ENCODE assay signal across 8 cellular contexts in the genomic region with DNA sequence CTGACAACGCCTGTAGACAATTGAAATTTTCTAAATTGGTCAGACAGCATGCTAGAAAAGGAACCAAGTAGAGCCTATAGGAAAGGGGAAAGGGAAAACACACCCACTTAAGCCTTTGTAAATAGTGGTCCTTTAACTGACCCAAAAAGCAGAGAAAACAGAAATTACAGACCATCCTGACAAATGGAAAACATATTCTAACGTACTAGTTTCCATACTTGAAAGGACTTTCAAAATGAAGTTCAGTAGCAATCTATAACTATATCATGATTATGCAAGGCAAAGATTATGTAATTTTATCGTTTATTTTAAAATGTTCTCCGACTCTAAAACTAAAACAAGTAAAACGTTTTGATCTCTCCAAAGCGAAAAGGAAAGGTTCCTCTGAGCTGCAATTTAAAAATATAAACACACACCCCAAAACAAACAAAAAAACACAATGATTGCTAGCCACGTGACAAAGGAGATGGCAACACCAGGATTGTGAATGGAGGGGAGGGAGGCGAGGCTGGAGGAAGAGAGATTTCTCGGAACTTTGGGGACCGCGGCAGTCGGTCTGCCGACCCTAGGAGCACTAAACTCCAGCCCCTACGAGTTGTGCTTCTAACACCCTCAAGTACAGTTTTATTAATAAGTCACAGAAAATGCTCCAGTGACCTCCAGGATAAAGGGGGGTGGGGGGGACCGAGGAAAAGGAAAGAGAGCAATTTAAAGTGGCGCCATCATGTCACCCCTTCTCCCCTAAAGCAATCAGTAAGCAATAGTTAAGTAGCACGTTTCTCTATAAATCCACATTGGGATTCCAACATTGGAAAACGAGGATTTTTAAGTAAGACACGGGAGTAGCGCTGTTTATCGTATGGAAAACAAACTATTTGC. TPM values are rescaled to one million over a fixed set of nuclear protein-coding genes. Genes with fewer than 3 reads are reported as not detected.
DNase-seq lines count a peak whose midpoint lies in the region; ATAC-seq, FAIRE-seq and TF ChIP-seq lines count a peak whose summit lies in the region.

No MANE protein-coding gene starts in this region.

- POLR2A ChIA-PET in CD8-positive, alpha-beta T cell (lab: Charles Lee): interaction anchor here (0.6 to 2.3 kb wide), 3 partner anchors 9 to 17 kb away, joined by 3 to 14 read pairs (median 3); no protein-coding TSS in a partner anchor
- POLR2A ChIA-PET in HCT116 (lab: Charles Lee): no interaction called here

- peak overlapping the region; percentile 79 for H3K27ac ChIP-seq in CD8-positive, alpha-beta T cell (ENCODE audit: low read depth, low read length)
- peak overlapping the region; percentile 98 for H3K27ac ChIP-seq in HCT116 (ENCODE audit: low read depth, low read length)
- peak overlapping the region in 1 of 2 donors; percentile 91 for H3K27ac ChIP-seq in small intestine (ENCODE audit: low read depth in 1 of 2, low read length in 1 of 2)

- H3K36me3 Mint-ChIP-seq in CD8-positive, alpha-beta T cell: peaks cover 17% of the 10 kb centered on the region
- peaks cover 0 to 6% (median 0%) of the 10 kb centered on the region in 3 donors for H3K36me3 Mint-ChIP-seq in immature natural killer cell

- peak overlapping the region; percentile 98 for H3K27ac Mint-ChIP-seq in CD8-positive, alpha-beta T cell
- H3K27ac Mint-ChIP-seq in immature natural killer cell: peak overlapping the region; percentile 95 to 100 (median 99)

- DNase-seq in CD8-positive, alpha-beta T cell: no peak
- DNase-seq in HCT116 (ENCODE audit: low read depth, low spot score): no peak
- DNase-seq in NT2/D1 (ENCODE audit: low read depth, low spot score): no peak
- DNase-seq in astrocyte of the hippocampus (ENCODE audit: low read depth, low spot score): peak; percentile 47
- DNase-seq in immature natural killer cell: no peak
- DNase-seq in small intestine: peak; percentile 54
- DNase-seq in activated gamma-delta T cell (lab: John Stamatoyannopoulos, UW): no peak

- TF ChIP-seq POLR2A in HCT116 (IDR thresholded peaks at IDR 0.05; ENCODE audit: borderline replicate concordance, extremely low read depth, insufficient read depth, insufficient read length): no peak

- intact Hi-C loops in CD8-positive, alpha-beta T cell (cut with DNase I, micrococcal nuclease): loop anchor here (2.0 to 10.0 kb wide), 7 partner anchors 39 to 874 kb away; partner anchors contain the start of genes GOSR2 (in 1 of the 2) and MAP3K14 (in 1 of the 2)
- intact Hi-C loops in HCT116 (cut with micrococcal nuclease): loop anchor here (5.0 kb wide), 1 partner anchor 189 kb away; no protein-coding TSS in a partner anchor

- H3K9me3 Mint-ChIP-seq in CD8-positive, alpha-beta T cell: no peaks in the 10 kb centered on the region
- no peaks in the 10 kb centered on the region for H3K9me3 Mint-ChIP-seq in immature natural killer cell

- no peak overlapping the region for H2AFZ ChIP-seq in HCT116 (ENCODE audit: low read depth, low read length, poor library complexity, severe bottlenecking)

- H3K79me2 ChIP-seq in HCT116 (ENCODE audit: insufficient read depth, low read length): peaks cover 86% of the 10 kb centered on the region

- peak overlapping the region; percentile 87 for H3K4me3 ChIP-seq in CD8-positive, alpha-beta T cell (ENCODE audit: low read depth, low read length)
- peak overlapping the region; percentile 84 for H3K4me3 ChIP-seq in HCT116 (replicated peaks in 1 of 2; ENCODE audit: low read depth in 1 of 2, low read length in 2 of 2)
- peak overlapping the region; percentile 84 for H3K4me3 ChIP-seq in NT2/D1 (ENCODE audit: insufficient read length, low read depth)
- H3K4me3 ChIP-seq in small intestine (ENCODE audit: low read depth in 1 of 2, low read length in 2 of 2): peak overlapping the region; percentile 61 to 85

- FAIRE-seq in small intestine (lab: Jason Lieb, UNC): no peak

- no peak for TF ChIP-seq RAD21 in HCT116 (IDR thresholded peaks at IDR 0.05; ENCODE audit: low read depth)

- TF ChIP-seq CTCF in CD8-positive, alpha-beta T cell (IDR thresholded peaks at IDR 0.05): no peak
- no peak for TF ChIP-seq CTCF in HCT116 (IDR thresholded peaks at IDR 0.05 in 2 of 3, conservative IDR thresholded peaks at IDR 0.05 in 1 of 3; ENCODE audit: borderline replicate concordance in 1 of 3, insufficient read depth in 1 of 3, low read depth in 2 of 3, low read length in 2 of 3)

- CTCF ChIA-PET in CD8-positive, alpha-beta T cell (lab: Charles Lee): interaction anchor here (1.0 to 2.4 kb wide), 3 partner anchors 21 to 147 kb away, joined by 3 to 18 read pairs (median 3); no protein-coding TSS in a partner anchor
- CTCF ChIA-PET in HCT116 (lab: Charles Lee): no interaction called here

- no peaks in the 10 kb centered on the region for H3K36me3 ChIP-seq in CD8-positive, alpha-beta T cell (ENCODE audit: insufficient read depth, low read length)
- H3K36me3 ChIP-seq in HCT116 (ENCODE audit: control insufficient read depth in 1 of 2, insufficient read depth in 2 of 2, low read length in 2 of 2): no peaks in the 10 kb centered on the region
- peaks cover 11% of the 10 kb centered on the region for H3K36me3 ChIP-seq in NT2/D1 (ENCODE audit: insufficient read depth, insufficient read length, low read length)
- H3K36me3 ChIP-seq in small intestine (ENCODE audit: control insufficient read depth in 2 of 2, insufficient read depth in 2 of 2, low read length in 2 of 2): no peaks in the 10 kb centered on the region

- H3K4me3 Mint-ChIP-seq in CD8-positive, alpha-beta T cell: peak overlapping the region; percentile 98
- H3K4me3 Mint-ChIP-seq in immature natural killer cell: peak overlapping the region; percentile 95 to 100 (median 99)

- H3K4me1 Mint-ChIP-seq in CD8-positive, alpha-beta T cell (ENCODE audit: low read depth): peaks cover 63% of the 10 kb centered on the region
- H3K4me1 Mint-ChIP-seq in immature natural killer cell: peaks cover 67 to 76% of the 10 kb centered on the region in 2 donors

- H3K9me3 ChIP-seq in CD8-positive, alpha-beta T cell (ENCODE audit: low read length): no peaks in the 10 kb centered on the region
- H3K9me3 ChIP-seq in HCT116 (ENCODE audit: control insufficient read depth in 1 of 2, insufficient read depth in 1 of 2, low read depth in 1 of 2, low read length in 2 of 2) (no peaks in the 10 kb centered on the region), NT2/D1 (ENCODE audit: insufficient read depth, low read length) (no peaks in the 10 kb centered on the region), small intestine (ENCODE audit: control insufficient read depth, low read depth) (no peaks in the 10 kb centered on the region)

- H3K4me2 ChIP-seq in HCT116 (ENCODE audit: low read length): peak overlapping the region; percentile 84

- H3K4me1 ChIP-seq in CD8-positive, alpha-beta T cell (ENCODE audit: insufficient read depth, low read length): peaks cover 64% of the 10 kb centered on the region
- H3K4me1 ChIP-seq in HCT116 (ENCODE audit: control insufficient read depth in 1 of 2, insufficient read depth in 2 of 2, low read length in 2 of 2): peaks cover 21 to 52% of the 10 kb centered on the region in 2 experiments
- H3K4me1 ChIP-seq in NT2/D1 (ENCODE audit: insufficient read depth, insufficient read length): peaks cover 3% of the 10 kb centered on the region
- H3K4me1 ChIP-seq in small intestine (ENCODE audit: control insufficient read depth in 2 of 2, insufficient read depth in 1 of 2, low read depth in 1 of 2, low read length in 1 of 2): peaks cover 3 to 12% of the 10 kb centered on the region in 2 donors

- BruUV-seq in HCT116 (replicated peaks; lab: Mats Ljungman, UMichigan): TSS peak; percentile 66

- no peaks in the 10 kb centered on the region for H3K9me2 ChIP-seq in HCT116 (ENCODE audit: insufficient read depth)

- ATAC-seq in CD8-positive, alpha-beta T cell: no peak
- no peak for ATAC-seq in HCT116
- no peak for ATAC-seq in GM21423 (IDR thresholded peaks at IDR 0.05; ENCODE audit: unreplicated experiment)

- H3K9ac ChIP-seq in HCT116 (ENCODE audit: low read length) (peak overlapping the region; percentile 91), NT2/D1 (ENCODE audit: insufficient read length, low read depth) (peak overlapping the region; percentile 94)

- no peaks in the 10 kb centered on the region for H3K27me3 Mint-ChIP-seq in CD8-positive, alpha-beta T cell (ENCODE audit: low read depth)
- peaks cover 17 to 29% (median 28%) of the 10 kb centered on the region in 3 donors for H3K27me3 Mint-ChIP-seq in immature natural killer cell (ENCODE audit: low read depth in 3 of 3)

- 0% methylated on average over 21 of the region's 21 CpGs for WGBS in small intestine, 3 donors

- H3K27me3 ChIP-seq in CD8-positive, alpha-beta T cell (ENCODE audit: insufficient read depth, low read length): no peaks in the 10 kb centered on the region
- no peaks in the 10 kb centered on the region for H3K27me3 ChIP-seq in HCT116 (ENCODE audit: insufficient read depth, low read length)
- H3K27me3 ChIP-seq in NT2/D1 (ENCODE audit: insufficient read depth, insufficient read length): no peaks in the 10 kb centered on the region
- H3K27me3 ChIP-seq in small intestine (ENCODE audit: control insufficient read depth in 2 of 2, insufficient read depth in 2 of 2, low read length in 2 of 2): no peaks in the 10 kb centered on the region

- H4K20me1 ChIP-seq in HCT116 (ENCODE audit: insufficient read depth): peaks cover 46% of the 10 kb centered on the region

- RAD21 ChIA-PET in HCT116 (lab: Charles Lee; ENCODE audit: low non-redundant PET in 1 of 2, low total read pairs in 2 of 2, uncharacterized antibody in 2 of 2, unreplicated experiment in 2 of 2): interaction anchor here (0.6 kb wide), 2 partner anchors 21 to 46 kb away, joined by 3 read pairs; no protein-coding TSS in a partner anchor

TF ChIP-seq in HCT116, 20 proteins besides CTCF, POLR2A, EP300 and RAD21:
- TF ChIP-seq ZNF274 (IDR thresholded peaks at IDR 0.05; ENCODE audit: low read depth, low read length) (no peak), SIN3A (IDR thresholded peaks at IDR 0.05; ENCODE audit: low read depth) (peak; percentile 49; the same call in 1 of the 2 replicates), SP1 (IDR thresholded peaks at IDR 0.05; ENCODE audit: low read depth) (no peak), YY1 (IDR thresholded peaks at IDR 0.05; ENCODE audit: extremely low read depth, insufficient replicate concordance, low read depth, low read length) (no peak), FOSL1 (IDR thresholded peaks at IDR 0.05; ENCODE audit: low read depth) (no peak)
- TF ChIP-seq, protein P1, sequence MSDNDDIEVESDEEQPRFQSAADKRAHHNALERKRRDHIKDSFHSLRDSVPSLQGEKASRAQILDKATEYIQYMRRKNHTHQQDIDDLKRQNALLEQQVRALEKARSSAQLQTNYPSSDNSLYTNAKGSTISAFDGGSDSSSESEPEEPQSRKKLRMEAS (IDR thresholded peaks at IDR 0.05): peak; percentile 74

RNA-seq across cellular contexts. Expression of gene KANSL1, which starts 1.7 kb away (rescaled TPM):
- 100 to 1,000 TPM; 150 to 152 TPM for total RNA-seq in CD8-positive, alpha-beta T cell
- 77.5 TPM for total RNA-seq in HCT116 (2021; ENCODE audit: unreplicated experiment)
- polyA plus RNA-seq in HCT116 (2012): 25.7 and 26.9 TPM in 2 replicates
- polyA plus RNA-seq in immature natural killer cell (10 to 100 TPM in 1 of 3 donors, 1 to 10 TPM in 2; 3.3 to 21.9 (median 8.6) TPM), small intestine (10 to 100 TPM; 12.7 to 24.2 (median 16.2) TPM)

Comparison
In these comparisons a context has a peak if more than half of its experiments do, and no peak if none do; other contexts are left out.
1. DNase-seq: peak in astrocyte of the hippocampus (single experiment) and small intestine (single experiment); none in CD8-positive, alpha-beta T cell (0 of 7), HCT116 (single experiment), NT2/D1 (single experiment), immature natural killer cell (0 of 3) and activated gamma-delta T cell (single experiment).
2. Peak in every context shown above with its lines, with median percentiles within 50 percentile points of each other: H3K4me3 ChIP-seq.